ENCODE assay signal across 8 cellular contexts in genomic region chr12:1797011-1797901, GRCh38.
DNase-seq lines count a peak whose midpoint lies in the region; ATAC-seq and TF ChIP-seq lines count a peak whose summit lies in the region.

No MANE protein-coding gene starts in this region.

- DNase-seq in activated T-cell treated with anti-CD3 and anti-CD28 coated beads for 4 hours (peak; percentile 28), fibroblast of mammary gland (ENCODE audit: low read depth) (peak; percentile 10), retinal pigment epithelial cell (ENCODE audit: low read depth) (no peak), OCI-M2 (lab: John Stamatoyannopoulos, UW; ENCODE audit: unreplicated experiment) (no peak), NCI-H526 treated with DMSO at 0.1 percent for 48 hours (lab: John Stamatoyannopoulos, UW) (no peak)

- TF ChIP-seq CTCF in GM12874 (IDR thresholded peaks at IDR 0.05; ENCODE audit: insufficient read depth, low read depth, low read length) (0 out of 2 replicates have a peak, but pooled peaks have one; percentile 8), fibroblast of mammary gland (conservative IDR thresholded peaks at IDR 0.05; ENCODE audit: control insufficient read depth, insufficient read depth, low read depth, low read length) (no peak), retinal pigment epithelial cell (conservative IDR thresholded peaks at IDR 0.05; ENCODE audit: low read depth, low read length) (no peak)

- H3K4me3 ChIP-seq in fibroblast of mammary gland (ENCODE audit: control insufficient read depth, low read depth, low read length) (peak overlapping the region; percentile 55), retinal pigment epithelial cell (ENCODE audit: low read length) (peak overlapping the region; percentile 38)

- peak; percentile 9 for ATAC-seq in HG03520 (IDR thresholded peaks at IDR 0.05; ENCODE audit: unreplicated experiment)
- no peak for ATAC-seq in HG02763 (IDR thresholded peaks at IDR 0.05; ENCODE audit: unreplicated experiment)

Comparison
In these comparisons a context has a peak if more than half of its experiments do, and no peak if none do; other contexts are left out.
1. DNase-seq: peak in activated T-cell treated with anti-CD3 and anti-CD28 coated beads for 4 hours (single experiment) and fibroblast of mammary gland (single experiment); none in retinal pigment epithelial cell (single experiment), OCI-M2 (single experiment) and NCI-H526 treated with DMSO at 0.1 percent for 48 hours (single experiment).